Comparison of ENCODE assay signal across 1 cellular context in genomic region chr6:33296797-33297405, GRCh38.
TF ChIP-seq lines count a peak whose summit lies in the region.

No MANE protein-coding gene starts in this region.

TF ChIP-seq in HepG2, 621 proteins besides CTCF, POLR2A, EP300 and RAD21 (continues in another document):
- TF ChIP-seq HNF4A (CRISPR knock-in tag; IDR thresholded peaks at IDR 0.05) (0 out of 2 replicates have a peak, but pooled peaks have one; percentile 2), ATF7 (IDR thresholded peaks at IDR 0.05) (no peak), ATF7 (CRISPR knock-in tag; IDR thresholded peaks at IDR 0.05) (peak; percentile 48; the same call in 1 of the 2 replicates), KDM5B (CRISPR knock-in tag; IDR thresholded peaks at IDR 0.05; ENCODE audit: borderline replicate concordance) (peak; percentile 76; the same call in 1 of the 2 replicates), REL (CRISPR knock-in tag; conservative IDR thresholded peaks at IDR 0.05) (0 out of 2 replicates have a peak, but pooled peaks have one; percentile 57), GABPB1 (CRISPR knock-in tag; IDR thresholded peaks at IDR 0.05) (peak; percentile 35; the same call in 1 of the 2 replicates), ZBTB33 (CRISPR knock-in tag; IDR thresholded peaks at IDR 0.05) (peak; percentile 95), ASH2L (IDR thresholded peaks at IDR 0.05; ENCODE audit: insufficient read length, low read depth, low read length) (peak; percentile 15), ADNP (CRISPR knock-in tag; IDR thresholded peaks at IDR 0.05) (peak; percentile 52; the same call in 1 of the 2 replicates), KMT2B (CRISPR knock-in tag; IDR thresholded peaks at IDR 0.05) (no peak), HIVEP1 (CRISPR knock-in tag; IDR thresholded peaks at IDR 0.05) (peak; percentile 58; the same call in 1 of the 2 replicates), NONO (IDR thresholded peaks at IDR 0.05) (no peak), NONO (CRISPR knock-in tag; conservative IDR thresholded peaks at IDR 0.05) (0 out of 2 replicates have a peak, but pooled peaks have one; percentile 39), ZC3H13 (CRISPR knock-in tag; IDR thresholded peaks at IDR 0.05) (peak; percentile 61), RBM22 (optimal IDR thresholded peaks at IDR 0.05; ENCODE audit: low read length) (no peak), ZBTB38 (CRISPR knock-in tag; IDR thresholded peaks at IDR 0.05) (peak; percentile 74), ZBTB34 (CRISPR knock-in tag; IDR thresholded peaks at IDR 0.05) (no peak), KLF15 (CRISPR knock-in tag; IDR thresholded peaks at IDR 0.05; ENCODE audit: borderline replicate concordance) (no peak), PREB (CRISPR knock-in tag; IDR thresholded peaks at IDR 0.05) (no peak), MTA1 (CRISPR knock-in tag; IDR thresholded peaks at IDR 0.05; ENCODE audit: borderline replicate concordance) (0 out of 2 replicates have a peak, but pooled peaks have one; percentile 11), ZFX (CRISPR knock-in tag; IDR thresholded peaks at IDR 0.05; ENCODE audit: low read depth) (peak; percentile 2; the same call in 1 of the 2 replicates), KDM1A (CRISPR knock-in tag; IDR thresholded peaks at IDR 0.05) (0 out of 2 replicates have a peak, but pooled peaks have one; percentile 25), ZNF253 (CRISPR knock-in tag; IDR thresholded peaks at IDR 0.05; ENCODE audit: borderline replicate concordance) (0 out of 2 replicates have a peak, but pooled peaks have one; percentile 29), NR2F1 (CRISPR knock-in tag; IDR thresholded peaks at IDR 0.05) (peak in 1 of 2 experiments; percentile 54; a peak in 1 of 4 replicates), RBFOX2 (IDR thresholded peaks at IDR 0.05; ENCODE audit: low read depth, low read length) (0 out of 2 replicates have a peak, but pooled peaks have one; percentile 21), FOXJ3 (CRISPR knock-in tag; IDR thresholded peaks at IDR 0.05; ENCODE audit: borderline replicate concordance) (no peak), MXI1 (IDR thresholded peaks at IDR 0.05; ENCODE audit: borderline replicate concordance, low read depth, low read length) (no peak), AGO2 (optimal IDR thresholded peaks at IDR 0.05; ENCODE audit: low read depth, low read length) (peak; percentile 42), ATF1 (CRISPR knock-in tag; IDR thresholded peaks at IDR 0.05) (no peak), ZMYM3 (CRISPR knock-in tag; IDR thresholded peaks at IDR 0.05) (peak; percentile 90)
- TF ChIP-seq, protein P1, sequence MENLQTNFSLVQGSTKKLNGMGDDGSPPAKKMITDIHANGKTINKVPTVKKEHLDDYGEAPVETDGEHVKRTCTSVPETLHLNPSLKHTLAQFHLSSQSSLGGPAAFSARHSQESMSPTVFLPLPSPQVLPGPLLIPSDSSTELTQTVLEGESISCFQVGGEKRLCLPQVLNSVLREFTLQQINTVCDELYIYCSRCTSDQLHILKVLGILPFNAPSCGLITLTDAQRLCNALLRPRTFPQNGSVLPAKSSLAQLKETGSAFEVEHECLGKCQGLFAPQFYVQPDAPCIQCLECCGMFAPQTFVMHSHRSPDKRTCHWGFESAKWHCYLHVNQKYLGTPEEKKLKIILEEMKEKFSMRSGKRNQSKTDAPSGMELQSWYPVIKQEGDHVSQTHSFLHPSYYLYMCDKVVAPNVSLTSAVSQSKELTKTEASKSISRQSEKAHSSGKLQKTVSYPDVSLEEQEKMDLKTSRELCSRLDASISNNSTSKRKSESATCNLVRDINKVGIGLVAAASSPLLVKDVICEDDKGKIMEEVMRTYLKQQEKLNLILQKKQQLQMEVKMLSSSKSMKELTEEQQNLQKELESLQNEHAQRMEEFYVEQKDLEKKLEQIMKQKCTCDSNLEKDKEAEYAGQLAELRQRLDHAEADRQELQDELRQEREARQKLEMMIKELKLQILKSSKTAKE (CRISPR knock-in tag; IDR thresholded peaks at IDR 0.05; ENCODE audit: borderline replicate concordance), result peak; percentile 23; the same call in 1 of the 2 replicates
- TF ChIP-seq, protein P2, sequence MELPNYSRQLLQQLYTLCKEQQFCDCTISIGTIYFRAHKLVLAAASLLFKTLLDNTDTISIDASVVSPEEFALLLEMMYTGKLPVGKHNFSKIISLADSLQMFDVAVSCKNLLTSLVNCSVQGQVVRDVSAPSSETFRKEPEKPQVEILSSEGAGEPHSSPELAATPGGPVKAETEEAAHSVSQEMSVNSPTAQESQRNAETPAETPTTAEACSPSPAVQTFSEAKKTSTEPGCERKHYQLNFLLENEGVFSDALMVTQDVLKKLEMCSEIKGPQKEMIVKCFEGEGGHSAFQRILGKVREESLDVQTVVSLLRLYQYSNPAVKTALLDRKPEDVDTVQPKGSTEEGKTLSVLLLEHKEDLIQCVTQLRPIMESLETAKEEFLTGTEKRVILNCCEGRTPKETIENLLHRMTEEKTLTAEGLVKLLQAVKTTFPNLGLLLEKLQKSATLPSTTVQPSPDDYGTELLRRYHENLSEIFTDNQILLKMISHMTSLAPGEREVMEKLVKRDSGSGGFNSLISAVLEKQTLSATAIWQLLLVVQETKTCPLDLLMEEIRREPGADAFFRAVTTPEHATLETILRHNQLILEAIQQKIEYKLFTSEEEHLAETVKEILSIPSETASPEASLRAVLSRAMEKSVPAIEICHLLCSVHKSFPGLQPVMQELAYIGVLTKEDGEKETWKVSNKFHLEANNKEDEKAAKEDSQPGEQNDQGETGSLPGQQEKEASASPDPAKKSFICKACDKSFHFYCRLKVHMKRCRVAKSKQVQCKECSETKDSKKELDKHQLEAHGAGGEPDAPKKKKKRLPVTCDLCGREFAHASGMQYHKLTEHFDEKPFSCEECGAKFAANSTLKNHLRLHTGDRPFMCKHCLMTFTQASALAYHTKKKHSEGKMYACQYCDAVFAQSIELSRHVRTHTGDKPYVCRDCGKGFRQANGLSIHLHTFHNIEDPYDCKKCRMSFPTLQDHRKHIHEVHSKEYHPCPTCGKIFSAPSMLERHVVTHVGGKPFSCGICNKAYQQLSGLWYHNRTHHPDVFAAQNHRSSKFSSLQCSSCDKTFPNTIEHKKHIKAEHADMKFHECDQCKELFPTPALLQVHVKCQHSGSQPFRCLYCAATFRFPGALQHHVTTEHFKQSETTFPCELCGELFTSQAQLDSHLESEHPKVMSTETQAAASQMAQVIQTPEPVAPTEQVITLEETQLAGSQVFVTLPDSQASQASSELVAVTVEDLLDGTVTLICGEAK (IDR thresholded peaks at IDR 0.05), result no peak
- TF ChIP-seq, protein P2 (CRISPR knock-in tag; IDR thresholded peaks at IDR 0.05), result peak; percentile 44; the same call in 1 of the 2 replicates
- TF ChIP-seq, protein P3, sequence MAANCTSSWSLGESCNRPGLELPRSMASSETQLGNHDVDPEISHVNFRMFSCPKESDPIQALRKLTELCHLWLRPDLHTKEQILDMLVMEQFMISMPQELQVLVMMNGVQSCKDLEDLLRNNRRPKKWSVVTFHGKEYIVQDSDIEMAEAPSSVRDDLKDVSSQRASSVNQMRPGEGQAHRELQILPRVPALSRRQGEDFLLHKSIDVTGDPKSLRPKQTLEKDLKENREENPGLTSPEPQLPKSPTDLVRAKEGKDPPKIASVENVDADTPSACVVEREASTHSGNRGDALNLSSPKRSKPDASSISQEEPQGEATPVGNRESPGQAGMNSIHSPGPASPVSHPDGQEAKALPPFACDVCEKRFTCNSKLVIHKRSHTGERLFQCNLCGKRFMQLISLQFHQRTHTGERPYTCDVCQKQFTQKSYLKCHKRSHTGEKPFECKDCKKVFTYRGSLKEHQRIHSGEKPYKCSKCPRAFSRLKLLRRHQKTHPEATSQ (CRISPR knock-in tag; IDR thresholded peaks at IDR 0.05; ENCODE audit: borderline replicate concordance), result no peak
- TF ChIP-seq, protein P4, sequence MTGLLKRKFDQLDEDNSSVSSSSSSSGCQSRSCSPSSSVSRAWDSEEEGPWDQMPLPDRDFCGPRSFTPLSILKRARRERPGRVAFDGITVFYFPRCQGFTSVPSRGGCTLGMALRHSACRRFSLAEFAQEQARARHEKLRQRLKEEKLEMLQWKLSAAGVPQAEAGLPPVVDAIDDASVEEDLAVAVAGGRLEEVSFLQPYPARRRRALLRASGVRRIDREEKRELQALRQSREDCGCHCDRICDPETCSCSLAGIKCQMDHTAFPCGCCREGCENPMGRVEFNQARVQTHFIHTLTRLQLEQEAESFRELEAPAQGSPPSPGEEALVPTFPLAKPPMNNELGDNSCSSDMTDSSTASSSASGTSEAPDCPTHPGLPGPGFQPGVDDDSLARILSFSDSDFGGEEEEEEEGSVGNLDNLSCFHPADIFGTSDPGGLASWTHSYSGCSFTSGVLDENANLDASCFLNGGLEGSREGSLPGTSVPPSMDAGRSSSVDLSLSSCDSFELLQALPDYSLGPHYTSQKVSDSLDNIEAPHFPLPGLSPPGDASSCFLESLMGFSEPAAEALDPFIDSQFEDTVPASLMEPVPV (CRISPR knock-in tag; IDR thresholded peaks at IDR 0.05), result peak; percentile 57; the same call in 1 of the 2 replicates
